ENCODE assay signal across 8 cellular contexts in the genomic region with DNA sequence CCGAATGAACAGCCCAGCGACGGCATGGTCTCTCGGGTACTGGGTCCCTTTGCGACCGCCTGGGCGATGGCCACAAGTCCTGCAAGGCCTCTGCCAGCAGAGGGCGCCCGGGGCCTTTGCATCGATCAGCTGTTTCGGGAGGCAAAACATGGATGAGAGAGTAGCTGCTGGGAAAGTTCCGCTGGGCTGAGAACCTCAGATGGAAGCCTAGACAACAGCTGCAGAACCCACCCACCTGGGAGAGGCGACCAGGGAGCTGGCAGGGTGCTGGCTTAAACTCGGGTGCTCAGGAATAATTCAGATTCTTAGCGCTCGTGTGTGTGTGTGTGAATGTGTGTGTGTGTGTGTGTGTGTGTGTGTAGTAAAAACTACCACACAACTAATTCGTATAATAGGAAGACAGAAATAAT. TPM values are rescaled to one million over a fixed set of nuclear protein-coding genes. Genes with fewer than 3 reads are reported as not detected.
DNase-seq lines count a peak whose midpoint lies in the region; ATAC-seq and TF ChIP-seq lines count a peak whose summit lies in the region.

No MANE protein-coding gene starts in this region.

- H3K27ac ChIP-seq in AG04450 (ENCODE audit: low read depth, low read length) (no peak overlapping the region), endodermal cell (ENCODE audit: low read depth, low read length) (no peak overlapping the region), mesendoderm (ENCODE audit: low read depth, low read length) (no peak overlapping the region)

- H3K36me3 Mint-ChIP-seq in endodermal cell (ENCODE audit: low read depth), result no peaks in the 10 kb centered on the region

- H3K56ac ChIP-seq in mesendoderm (ENCODE audit: low read length), result no peak overlapping the region

- no peak overlapping the region for H2BK15ac ChIP-seq in mesendoderm (replicated peaks; ENCODE audit: low read depth)

- no peak overlapping the region for H3K4me3 ChIP-seq in AG04450 (ENCODE audit: low read depth, low read length)
- no peak overlapping the region for H3K4me3 ChIP-seq in endodermal cell (ENCODE audit: low read length)
- H3K4me3 ChIP-seq in mesendoderm (ENCODE audit: low read length), result no peak overlapping the region

- WGBS in endodermal cell (ENCODE audit: insufficient coverage in 1 of 2, insufficient read length in 1 of 2), 2 experiments, result 0 to 11% methylated on average over 4 to 14 of the region's 17 CpGs
- no CpG with 5 or more reads among the region's 17 CpGs for WGBS in mesendoderm (ENCODE audit: extremely low coverage, insufficient coverage, low lambda C conversion rate)

- H3K27me3 Mint-ChIP-seq in endodermal cell (ENCODE audit: insufficient read depth), result peaks cover 39% of the 10 kb centered on the region

- H2BK5ac ChIP-seq in mesendoderm (ENCODE audit: low read length), result no peak overlapping the region

- no peak overlapping the region for H4K8ac ChIP-seq in mesendoderm (ENCODE audit: low read depth, low read length)

- H3K9me3 ChIP-seq in AG04450 (ENCODE audit: control insufficient read depth, insufficient read depth, low read length) (no peaks in the 10 kb centered on the region), endodermal cell (ENCODE audit: control insufficient read depth, low read length) (no peaks in the 10 kb centered on the region)

- H3K79me1 ChIP-seq in mesendoderm (ENCODE audit: low read length), result no peaks in the 10 kb centered on the region

- H3K36me3 ChIP-seq in endodermal cell (ENCODE audit: control insufficient read depth, insufficient read depth, low read length) (no peaks in the 10 kb centered on the region), mesendoderm (ENCODE audit: control insufficient read depth, insufficient read depth, low read length) (no peaks in the 10 kb centered on the region)

- no peaks in the 10 kb centered on the region for H3K4me1 ChIP-seq in endodermal cell (ENCODE audit: control insufficient read depth, insufficient read depth, low read length)
- H3K4me1 ChIP-seq in mesendoderm (ENCODE audit: control insufficient read depth, low read depth, low read length), result no peaks in the 10 kb centered on the region

- no peak overlapping the region for H3K4me2 ChIP-seq in mesendoderm (ENCODE audit: low read length)

- no peak overlapping the region for H4K5ac ChIP-seq in mesendoderm (ENCODE audit: low read length)

- peaks cover 16% of the 10 kb centered on the region for H3K4me1 Mint-ChIP-seq in endodermal cell

- DNase-seq in AG04450 (ENCODE audit: low read depth, low spot score) (peak; percentile 47), NCI-H526 (lab: John Stamatoyannopoulos, UW) (peak; percentile 34 to 79), endodermal cell (peak; percentile 99), mesendoderm (peak; percentile 92)
- DNase-seq in activated CD4-positive, alpha-beta T cell treated with anti-CD3 and anti-CD28 coated beads, Interleukin-2, amount 50 U/mL, for 1 hour, result peak; percentile 38
- DNase-seq in stimulated activated CD8-positive, alpha-beta memory T cell treated with anti-CD3 and anti-CD28 coated beads, Interleukin-7, amount 100 ng/mL, for 4 hours (ENCODE audit: low read depth in 2 of 2), result peak; percentile 8 to 13

- H3K9ac ChIP-seq in endodermal cell (ENCODE audit: extremely low read depth, low read length, poor library complexity, severe bottlenecking) (no peak overlapping the region), mesendoderm (ENCODE audit: low read length) (no peak overlapping the region)

- H2BK120ac ChIP-seq in mesendoderm (ENCODE audit: low read depth, low read length), result no peak overlapping the region

- ATAC-seq in GM18511 (IDR thresholded peaks at IDR 0.05; ENCODE audit: unreplicated experiment) (peak; percentile 71), HG03457 (IDR thresholded peaks at IDR 0.05; ENCODE audit: unreplicated experiment) (peak; percentile 67)

- H2AK5ac ChIP-seq in mesendoderm (ENCODE audit: low read length), result no peak overlapping the region

- H3K23ac ChIP-seq in mesendoderm (ENCODE audit: low read length), result no peak overlapping the region

- no peak overlapping the region for H3K27ac Mint-ChIP-seq in endodermal cell

- H3K9me3 Mint-ChIP-seq in endodermal cell, result no peaks in the 10 kb centered on the region

- no peak overlapping the region for H3K4me3 Mint-ChIP-seq in endodermal cell

- CTCF ChIA-PET in AG04450 (lab: Charles Lee), result interaction anchor here (0.6 to 18.2 kb wide), 37 partner anchors 8 to 1153 kb away, joined by 3 to 558 read pairs (median 3); no protein-coding TSS in a partner anchor

- POLR2A ChIA-PET in AG04450 (lab: Yijun Ruan, JAX), result no interaction called here

- no peak overlapping the region for H3K18ac ChIP-seq in mesendoderm (ENCODE audit: low read length)

- peaks cover 2% of the 10 kb centered on the region for H3K27me3 ChIP-seq in AG04450 (ENCODE audit: control insufficient read depth, insufficient read depth, low read length)
- peaks cover 13% of the 10 kb centered on the region for H3K27me3 ChIP-seq in endodermal cell (ENCODE audit: control insufficient read depth, insufficient read depth, low read length, poor library complexity, severe bottlenecking)
- no peaks in the 10 kb centered on the region for H3K27me3 ChIP-seq in mesendoderm (ENCODE audit: insufficient read depth, low read length, poor library complexity)

- no peak overlapping the region for H3K4ac ChIP-seq in mesendoderm (ENCODE audit: low read depth, low read length)

- no peaks in the 10 kb centered on the region for H3K79me2 ChIP-seq in mesendoderm (ENCODE audit: control insufficient read depth, insufficient read depth, low read length)

- TF ChIP-seq CTCF in AG04450 (IDR thresholded peaks at IDR 0.05; ENCODE audit: low read depth, low read length) (peak; percentile 98), endodermal cell (conservative IDR thresholded peaks at IDR 0.05) (peak; percentile 98)

RNA-seq across cellular contexts. Expression of gene TRIM32, which starts 50.0 kb away (rescaled TPM):
- 23.4 and 24.5 TPM in 2 replicates for polyA plus RNA-seq in AG04450 (2011; rRNA removed)
- polyA minus RNA-seq in AG04450 (2011; rRNA and poly(A)+ RNA removed), result 56.6 and 58.1 TPM in 2 replicates
- 10 to 100 TPM; 28.0 to 31.3 TPM for total RNA-seq in endodermal cell
- 17.3 TPM for polyA plus RNA-seq in endodermal cell (2013, experiment 1 of 2)
- 17.7 TPM for polyA plus RNA-seq in endodermal cell (2013, experiment 2 of 2)
- polyA plus RNA-seq in mesendoderm (2013, experiment 1 of 2), result 6.3 TPM
- polyA plus RNA-seq in mesendoderm (2013, experiment 2 of 2), result 6.5 TPM

Comparison
In these comparisons a context has a peak if more than half of its experiments do, and no peak if none do; other contexts are left out.
1. DNase-seq: peak in every context shown above with its lines; median percentile 99 in endodermal cell; 92 in mesendoderm; 56 in NCI-H526; 47 in AG04450; 38 in activated CD4-positive, alpha-beta T cell treated with anti-CD3 and anti-CD28 coated beads, Interleukin-2, amount 50 U/mL, for 1 hour; 10 in stimulated activated CD8-positive, alpha-beta memory T cell treated with anti-CD3 and anti-CD28 coated beads, Interleukin-7, amount 100 ng/mL, for 4 hours.